Comparison of ENCODE assay signal across 1 cellular context in the genomic region with DNA sequence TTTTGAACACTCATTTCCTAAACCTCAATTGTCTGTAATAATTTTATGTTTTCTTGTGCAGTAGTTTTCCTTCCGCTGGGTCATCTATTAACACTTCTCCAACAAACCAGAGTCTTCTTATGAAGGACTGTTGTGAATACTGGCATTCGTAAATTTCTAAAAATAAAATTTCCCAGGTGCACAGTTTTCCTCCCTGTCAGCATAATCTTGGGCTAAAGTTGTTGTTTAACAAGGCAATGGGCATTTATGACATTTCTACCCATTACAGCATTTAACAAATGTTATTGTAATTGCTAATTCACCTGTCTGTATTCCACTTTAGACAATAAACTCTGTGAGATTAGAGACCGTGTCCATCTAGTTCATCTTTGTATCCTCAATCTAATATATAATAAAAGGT.
TF ChIP-seq lines count a peak whose summit lies in the region.

No MANE protein-coding gene starts in this region.

TF ChIP-seq in GM23338, 12 proteins besides CTCF, POLR2A, EP300 and RAD21 (continued from another document):
- TF ChIP-seq, protein P1, sequence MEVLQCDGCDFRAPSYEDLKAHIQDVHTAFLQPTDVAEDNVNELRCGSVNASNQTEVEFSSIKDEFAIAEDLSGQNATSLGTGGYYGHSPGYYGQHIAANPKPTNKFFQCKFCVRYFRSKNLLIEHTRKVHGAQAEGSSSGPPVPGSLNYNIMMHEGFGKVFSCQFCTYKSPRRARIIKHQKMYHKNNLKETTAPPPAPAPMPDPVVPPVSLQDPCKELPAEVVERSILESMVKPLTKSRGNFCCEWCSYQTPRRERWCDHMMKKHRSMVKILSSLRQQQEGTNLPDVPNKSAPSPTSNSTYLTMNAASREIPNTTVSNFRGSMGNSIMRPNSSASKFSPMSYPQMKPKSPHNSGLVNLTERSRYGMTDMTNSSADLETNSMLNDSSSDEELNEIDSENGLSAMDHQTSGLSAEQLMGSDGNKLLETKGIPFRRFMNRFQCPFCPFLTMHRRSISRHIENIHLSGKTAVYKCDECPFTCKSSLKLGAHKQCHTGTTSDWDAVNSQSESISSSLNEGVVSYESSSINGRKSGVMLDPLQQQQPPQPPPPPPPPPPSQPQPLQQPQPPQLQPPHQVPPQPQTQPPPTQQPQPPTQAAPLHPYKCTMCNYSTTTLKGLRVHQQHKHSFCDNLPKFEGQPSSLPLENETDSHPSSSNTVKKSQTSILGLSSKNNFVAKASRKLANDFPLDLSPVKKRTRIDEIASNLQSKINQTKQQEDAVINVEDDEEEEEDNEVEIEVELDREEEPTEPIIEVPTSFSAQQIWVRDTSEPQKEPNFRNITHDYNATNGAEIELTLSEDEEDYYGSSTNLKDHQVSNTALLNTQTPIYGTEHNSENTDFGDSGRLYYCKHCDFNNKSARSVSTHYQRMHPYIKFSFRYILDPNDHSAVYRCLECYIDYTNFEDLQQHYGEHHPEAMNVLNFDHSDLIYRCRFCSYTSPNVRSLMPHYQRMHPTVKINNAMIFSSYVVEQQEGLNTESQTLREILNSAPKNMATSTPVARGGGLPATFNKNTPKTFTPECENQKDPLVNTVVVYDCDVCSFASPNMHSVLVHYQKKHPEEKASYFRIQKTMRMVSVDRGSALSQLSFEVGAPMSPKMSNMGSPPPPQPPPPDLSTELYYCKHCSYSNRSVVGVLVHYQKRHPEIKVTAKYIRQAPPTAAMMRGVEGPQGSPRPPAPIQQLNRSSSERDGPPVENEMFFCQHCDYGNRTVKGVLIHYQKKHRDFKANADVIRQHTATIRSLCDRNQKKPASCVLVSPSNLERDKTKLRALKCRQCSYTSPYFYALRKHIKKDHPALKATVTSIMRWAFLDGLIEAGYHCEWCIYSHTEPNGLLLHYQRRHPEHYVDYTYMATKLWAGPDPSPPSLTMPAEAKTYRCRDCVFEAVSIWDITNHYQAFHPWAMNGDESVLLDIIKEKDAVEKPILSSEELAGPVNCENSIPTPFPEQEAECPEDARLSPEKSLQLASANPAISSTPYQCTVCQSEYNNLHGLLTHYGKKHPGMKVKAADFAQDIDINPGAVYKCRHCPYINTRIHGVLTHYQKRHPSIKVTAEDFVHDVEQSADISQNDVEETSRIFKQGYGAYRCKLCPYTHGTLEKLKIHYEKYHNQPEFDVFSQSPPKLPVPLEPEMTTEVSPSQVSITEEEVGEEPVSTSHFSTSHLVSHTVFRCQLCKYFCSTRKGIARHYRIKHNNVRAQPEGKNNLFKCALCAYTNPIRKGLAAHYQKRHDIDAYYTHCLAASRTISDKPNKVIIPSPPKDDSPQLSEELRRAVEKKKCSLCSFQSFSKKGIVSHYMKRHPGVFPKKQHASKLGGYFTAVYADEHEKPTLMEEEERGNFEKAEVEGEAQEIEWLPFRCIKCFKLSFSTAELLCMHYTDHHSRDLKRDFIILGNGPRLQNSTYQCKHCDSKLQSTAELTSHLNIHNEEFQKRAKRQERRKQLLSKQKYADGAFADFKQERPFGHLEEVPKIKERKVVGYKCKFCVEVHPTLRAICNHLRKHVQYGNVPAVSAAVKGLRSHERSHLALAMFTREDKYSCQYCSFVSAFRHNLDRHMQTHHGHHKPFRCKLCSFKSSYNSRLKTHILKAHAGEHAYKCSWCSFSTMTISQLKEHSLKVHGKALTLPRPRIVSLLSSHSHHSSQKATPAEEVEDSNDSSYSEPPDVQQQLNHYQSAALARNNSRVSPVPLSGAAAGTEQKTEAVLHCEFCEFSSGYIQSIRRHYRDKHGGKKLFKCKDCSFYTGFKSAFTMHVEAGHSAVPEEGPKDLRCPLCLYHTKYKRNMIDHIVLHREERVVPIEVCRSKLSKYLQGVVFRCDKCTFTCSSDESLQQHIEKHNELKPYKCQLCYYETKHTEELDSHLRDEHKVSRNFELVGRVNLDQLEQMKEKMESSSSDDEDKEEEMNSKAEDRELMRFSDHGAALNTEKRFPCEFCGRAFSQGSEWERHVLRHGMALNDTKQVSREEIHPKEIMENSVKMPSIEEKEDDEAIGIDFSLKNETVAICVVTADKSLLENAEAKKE (CRISPR knock-in tag; IDR thresholded peaks at IDR 0.05), result no peak
- no peak for TF ChIP-seq EZH2phosphoT487 (IDR thresholded peaks at IDR 0.05; ENCODE audit: unreplicated experiment)
- TF ChIP-seq POLR2AphosphoS5 (IDR thresholded peaks at IDR 0.05; ENCODE audit: low read depth), result no peak
- TF ChIP-seq REST (IDR thresholded peaks at IDR 0.05; ENCODE audit: unreplicated experiment), result no peak
